ENCODE assay signal across 20 cellular contexts in genomic region chr5:123206618-123207320, GRCh38.
A peak's percentile ranks its signal among the peaks of the same experiment; 100 is the strongest.
DNase-seq lines count a peak whose midpoint lies in the region; ATAC-seq, FAIRE-seq and TF ChIP-seq lines count a peak whose summit lies in the region.
"Had no signal": no experiment of that assay in that cellular context is flagged by ENCODE, and none has a peak within 500 bp of the region (broad histone marks: within the 10 kb centered on the region; RNA-seq: fewer than 3 reads in every experiment).

No MANE protein-coding gene starts in this region.

- H3K27ac Mint-ChIP-seq in HFFc6: no peak overlapping the region
- H3K27ac Mint-ChIP-seq: activated CD4-positive, alpha-beta memory T cell treated with anti-CD3 and anti-CD28 coated beads for 36 hours; activated naive CD8-positive, alpha-beta T cell treated with anti-CD3 and anti-CD28 coated beads for 36 hours had no signal

- H3K27ac ChIP-seq in brain microvascular endothelial cell: no peak overlapping the region
- no peak overlapping the region for H3K27ac ChIP-seq in psoas muscle
- H3K27ac ChIP-seq: pancreas, Peyer's patch, testis had no signal

- no peak for DNase-seq in HFFc6
- peak; percentile 62 for DNase-seq in brain microvascular endothelial cell
- peak; percentile 51 for DNase-seq in iris pigment epithelial cell (ENCODE audit: low read depth)
- peak; percentile 28 for DNase-seq in stromal cell of bone marrow (ENCODE audit: low read depth)
- DNase-seq in ureter (ENCODE audit: low spot score): no peak
- no peak for DNase-seq in RCC 7860 (ENCODE audit: low spot score)
- no peak for DNase-seq in psoas muscle
- DNase-seq: activated CD4-positive, alpha-beta memory T cell treated with anti-CD3 and anti-CD28 coated beads for 36 hours; activated naive CD8-positive, alpha-beta T cell treated with anti-CD3 and anti-CD28 coated beads for 36 hours; activated T-cell treated with anti-CD3 and anti-CD28 coated beads, Interleukin-2, amount 50 U/mL, for 4 hours; C1 segment of cervical spinal cord; heart right ventricle; islet precursor cell; mucosa of descending colon; MV-4-11; NCI-H69; pancreas; Peyer's patch; testis had no signal

- H3K9me3 ChIP-seq in psoas muscle: no peaks in the 10 kb centered on the region
- H3K9me3 ChIP-seq: heart right ventricle, mucosa of descending colon, pancreas, Peyer's patch, testis had no signal

- peaks cover 45% of the 10 kb centered on the region for H3K4me1 Mint-ChIP-seq in HFFc6 (ENCODE audit: low read depth)
- H3K4me1 Mint-ChIP-seq: activated naive CD8-positive, alpha-beta T cell treated with anti-CD3 and anti-CD28 coated beads for 36 hours had no signal

- ATAC-seq in psoas muscle: no peak
- ATAC-seq: activated T-cell treated with anti-CD3 and anti-CD28 coated beads, Interleukin-2, amount 50 U/mL, for 4 hours; mucosa of descending colon had no signal

- H3K4me1 ChIP-seq in psoas muscle: no peaks in the 10 kb centered on the region
- H3K4me1 ChIP-seq: pancreas, testis had no signal

- 32 to 48% (median 37%) methylated on average over 4 of the region's 4 CpGs for WGBS in psoas muscle, 3 donors

- intact Hi-C loops in psoas muscle (cut with DNase I): no loop called here

- no peaks in the 10 kb centered on the region for H3K36me3 ChIP-seq in brain microvascular endothelial cell (replicated peaks)
- no peaks in the 10 kb centered on the region for H3K36me3 ChIP-seq in psoas muscle (ENCODE audit: insufficient read depth in 1 of 2, low read depth in 1 of 2)
- H3K36me3 ChIP-seq: heart right ventricle, pancreas, Peyer's patch had no signal

- no peaks in the 10 kb centered on the region for H3K36me3 Mint-ChIP-seq in HFFc6 (ENCODE audit: low read depth)
- H3K36me3 Mint-ChIP-seq: activated CD4-positive, alpha-beta memory T cell treated with anti-CD3 and anti-CD28 coated beads for 36 hours; activated naive CD8-positive, alpha-beta T cell treated with anti-CD3 and anti-CD28 coated beads for 36 hours had no signal

- TF ChIP-seq CTCF in HFFc6 (IDR thresholded peaks at IDR 0.05) (no peak), brain microvascular endothelial cell (IDR thresholded peaks at IDR 0.05; ENCODE audit: low read depth, low read length, missing control alignments) (no peak), psoas muscle (IDR thresholded peaks at IDR 0.05) (no peak)

- H3K27me3 ChIP-seq in brain microvascular endothelial cell (replicated peaks) (no peaks in the 10 kb centered on the region), psoas muscle (ENCODE audit: insufficient read depth in 3 of 3, low read length in 2 of 3) (no peaks in the 10 kb centered on the region)
- H3K27me3 ChIP-seq: heart right ventricle, pancreas, Peyer's patch, testis had no signal

- no peak for FAIRE-seq in RCC 7860 (lab: Jason Lieb, UNC)
- FAIRE-seq: pancreas had no signal

- no peaks in the 10 kb centered on the region; the same call in 1 of the 2 replicates for H3K27me3 Mint-ChIP-seq in HFFc6 (ENCODE audit: insufficient read depth)
- H3K27me3 Mint-ChIP-seq: activated CD4-positive, alpha-beta memory T cell treated with anti-CD3 and anti-CD28 coated beads for 36 hours had no signal

- peak overlapping the region; percentile 50; the same call in 1 of the 2 replicates for H3K4me3 Mint-ChIP-seq in HFFc6
- H3K4me3 Mint-ChIP-seq: activated CD4-positive, alpha-beta memory T cell treated with anti-CD3 and anti-CD28 coated beads for 36 hours; activated naive CD8-positive, alpha-beta T cell treated with anti-CD3 and anti-CD28 coated beads for 36 hours; activated T-cell treated with anti-CD3 and anti-CD28 coated beads, Interleukin-2, amount 50 U/mL, for 4 hours had no signal

- in situ Hi-C loops in brain microvascular endothelial cell (cut with HindIII; ENCODE audit: low pct_ligation_motif_present, low sequenced_read_pairs): no loop called here

- no peaks in the 10 kb centered on the region for H3K9me3 Mint-ChIP-seq in HFFc6
- H3K9me3 Mint-ChIP-seq: activated CD4-positive, alpha-beta memory T cell treated with anti-CD3 and anti-CD28 coated beads for 36 hours; activated naive CD8-positive, alpha-beta T cell treated with anti-CD3 and anti-CD28 coated beads for 36 hours; activated T-cell treated with anti-CD3 and anti-CD28 coated beads, Interleukin-2, amount 50 U/mL, for 4 hours had no signal

- no peak overlapping the region for H3K4me3 ChIP-seq in brain microvascular endothelial cell (ENCODE audit: low read depth, low read length)
- H3K4me3 ChIP-seq in psoas muscle: no peak overlapping the region
- H3K4me3 ChIP-seq: heart right ventricle, mucosa of descending colon, pancreas, Peyer's patch, skin epidermis, testis had no signal

Comparison
In these comparisons a context has a peak if more than half of its experiments do, and no peak if none do; other contexts are left out.
1. DNase-seq: peak in brain microvascular endothelial cell (single experiment), iris pigment epithelial cell (single experiment) and stromal cell of bone marrow (single experiment); none in HFFc6 (single experiment), ureter (single experiment), RCC 7860 (single experiment) and psoas muscle (0 of 2).